Comparison of ENCODE assay signal across 36 cellular contexts in the genomic region with DNA sequence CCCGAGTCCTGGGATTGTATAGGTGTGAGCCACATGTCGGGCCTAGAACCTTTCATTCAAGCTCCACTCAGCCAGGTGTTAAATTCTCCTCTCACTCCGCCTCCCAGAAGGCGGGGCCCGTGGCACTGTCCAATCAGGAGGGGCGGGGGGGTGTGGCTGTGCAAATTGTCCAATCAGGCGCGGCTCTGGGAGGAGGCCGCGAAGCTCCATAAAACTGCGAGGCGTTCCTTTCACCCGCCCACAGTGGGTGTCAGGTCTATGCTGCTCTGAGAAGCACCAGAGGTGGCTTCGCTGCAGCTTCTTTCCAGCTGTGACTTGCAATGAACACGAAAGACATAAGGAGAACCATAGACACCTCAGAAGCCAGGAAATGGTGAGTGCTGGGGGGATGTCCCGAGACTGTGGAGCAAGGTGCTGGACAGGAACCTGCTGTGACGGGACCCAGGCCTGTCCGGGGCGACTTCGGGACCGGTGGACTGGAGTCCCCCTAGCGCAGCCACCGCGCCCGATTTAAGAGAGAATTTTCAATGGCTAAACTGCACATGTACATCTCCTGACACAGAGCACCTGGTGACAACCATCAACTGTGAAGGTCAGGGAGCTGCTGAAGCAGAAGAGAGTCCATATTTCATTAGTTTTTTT. TPM values are rescaled to one million over a fixed set of nuclear protein-coding genes. Genes with fewer than 3 reads are reported as not detected.
A peak's percentile ranks its signal among the peaks of the same experiment; 100 is the strongest.
DNase-seq lines count a peak whose midpoint lies in the region; ATAC-seq, FAIRE-seq and TF ChIP-seq lines count a peak whose summit lies in the region.
"Had no signal": no experiment of that assay in that cellular context is flagged by ENCODE, and none has a peak within 500 bp of the region (broad histone marks: within the 10 kb centered on the region; RNA-seq: fewer than 3 reads in every experiment).

No MANE protein-coding gene starts in this region.

- peaks cover 14% of the 10 kb centered on the region for H3K36me3 Mint-ChIP-seq in activated CD4-positive, alpha-beta T cell treated with anti-CD3 and anti-CD28 coated beads, Interleukin-2, amount 10 ng/mL, durations not matched to agents 7 days and 5 days (ENCODE audit: low read depth)
- H3K36me3 Mint-ChIP-seq in WTC11: peaks cover 2% of the 10 kb centered on the region; the same call in 1 of the 2 replicates

- H3K27me3 ChIP-seq in testis: no peaks in the 10 kb centered on the region
- H3K27me3 ChIP-seq in small intestine (ENCODE audit: control insufficient read depth in 2 of 2, insufficient read depth in 2 of 2, low read length in 2 of 2): no peaks in the 10 kb centered on the region
- H3K27me3 ChIP-seq: adrenal gland, body of pancreas, esophagus muscularis mucosa, right atrium auricular region, tibial nerve had no signal

- H3K27ac Mint-ChIP-seq in activated CD4-positive, alpha-beta T cell treated with anti-CD3 and anti-CD28 coated beads, Interleukin-2, amount 10 ng/mL, durations not matched to agents 7 days and 5 days: no peak overlapping the region
- no peak overlapping the region for H3K27ac Mint-ChIP-seq in WTC11
- H3K27ac Mint-ChIP-seq: CD4-positive, alpha-beta memory T cell; dendritic cell treated with granulocyte-macrophage colony-stimulating factor and Interleukin-4, amounts not matched to agents 40 ng/mL and 50 ng/mL, for 4 days had no signal

- TF ChIP-seq CTCF in WTC11 (IDR thresholded peaks at IDR 0.05) (no peak), testis (IDR thresholded peaks at IDR 0.05) (no peak)

- H3K36me3 ChIP-seq in testis (ENCODE audit: low read depth, missing control alignments) (no peaks in the 10 kb centered on the region), small intestine (ENCODE audit: control insufficient read depth in 2 of 2, insufficient read depth in 2 of 2, low read length in 2 of 2) (no peaks in the 10 kb centered on the region)
- H3K36me3 ChIP-seq: adrenal gland, right atrium auricular region, tibial nerve had no signal

- 64 to 70% methylated on average over 25 of the region's 25 CpGs for WGBS in testis, 2 donors
- WGBS in small intestine, 3 donors: 94 to 96% (median 95%) methylated on average over 25 of the region's 25 CpGs

- H3K4me3 ChIP-seq in testis (no peak overlapping the region), small intestine (ENCODE audit: low read depth in 1 of 2, low read length in 2 of 2) (no peak overlapping the region)
- H3K4me3 ChIP-seq: adrenal gland, body of pancreas, esophagus muscularis mucosa, right atrium auricular region, tibial nerve had no signal

- H3K4me1 Mint-ChIP-seq in activated CD4-positive, alpha-beta T cell treated with anti-CD3 and anti-CD28 coated beads, Interleukin-2, amount 10 ng/mL, durations not matched to agents 7 days and 5 days: peaks cover 38% of the 10 kb centered on the region
- peaks cover 18% of the 10 kb centered on the region for H3K4me1 Mint-ChIP-seq in WTC11

- no peak for ATAC-seq in WTC11
- ATAC-seq: body of pancreas, left ventricle myocardium superior, PC-3 had no signal

- POLR2A ChIA-PET in activated CD4-positive, alpha-beta T cell treated with anti-CD3 and anti-CD28 coated beads, Interleukin-2, amount 10 ng/mL, durations not matched to agents 7 days and 5 days (lab: Charles Lee): no interaction called here
- POLR2A ChIA-PET in WTC11 (lab: Charles Lee): no interaction called here

- H3K9me3 ChIP-seq in testis: no peaks in the 10 kb centered on the region
- no peaks in the 10 kb centered on the region for H3K9me3 ChIP-seq in small intestine (ENCODE audit: control insufficient read depth, low read depth)
- H3K9me3 ChIP-seq: adrenal gland, body of pancreas, esophagus muscularis mucosa, right atrium auricular region, tibial nerve had no signal

- H3K4me1 ChIP-seq in testis (peaks cover 25% of the 10 kb centered on the region), small intestine (ENCODE audit: control insufficient read depth in 2 of 2, insufficient read depth in 1 of 2, low read depth in 1 of 2, low read length in 1 of 2) (peaks cover 4 to 5% of the 10 kb centered on the region in 2 donors)

- FAIRE-seq in small intestine (lab: Jason Lieb, UNC): no peak
- FAIRE-seq: D721Med, endometrium, GM19239, H54, keratinocyte had no signal

- H3K27ac ChIP-seq in testis (no peak overlapping the region), small intestine (ENCODE audit: low read depth in 1 of 2, low read length in 1 of 2) (no peak overlapping the region)
- H3K27ac ChIP-seq: adrenal gland, body of pancreas, esophagus muscularis mucosa, right atrium auricular region, tibial nerve, VCaP had no signal

- intact Hi-C loops in testis (cut with DNase I; ENCODE audit: low total_unique reads): no loop called here

- CTCF ChIA-PET in activated CD4-positive, alpha-beta T cell treated with anti-CD3 and anti-CD28 coated beads, Interleukin-2, amount 10 ng/mL, durations not matched to agents 7 days and 5 days (lab: Charles Lee): interaction anchor here (0.6 to 1.4 kb wide), 6 partner anchors 20 to 509 kb away, joined by 3 to 4 read pairs (median 3); a partner anchor contains a TSS
- CTCF ChIA-PET in WTC11 (lab: Charles Lee): interaction anchor here (1.4 to 1.5 kb wide), 2 partner anchors 171 to 236 kb away, joined by 4 to 5 read pairs; no protein-coding TSS in a partner anchor

- no peaks in the 10 kb centered on the region for H3K27me3 Mint-ChIP-seq in activated CD4-positive, alpha-beta T cell treated with anti-CD3 and anti-CD28 coated beads, Interleukin-2, amount 10 ng/mL, durations not matched to agents 7 days and 5 days
- peaks cover 5% of the 10 kb centered on the region for H3K27me3 Mint-ChIP-seq in WTC11 (ENCODE audit: low read depth)

- no peak for TF ChIP-seq POLR2A in testis (IDR thresholded peaks at IDR 0.05)

- no peaks in the 10 kb centered on the region for H3K9me3 Mint-ChIP-seq in activated CD4-positive, alpha-beta T cell treated with anti-CD3 and anti-CD28 coated beads, Interleukin-2, amount 10 ng/mL, durations not matched to agents 7 days and 5 days
- H3K9me3 Mint-ChIP-seq in WTC11: no peaks in the 10 kb centered on the region
- H3K9me3 Mint-ChIP-seq: CD4-positive, alpha-beta memory T cell; dendritic cell treated with granulocyte-macrophage colony-stimulating factor and Interleukin-4, amounts not matched to agents 40 ng/mL and 50 ng/mL, for 4 days had no signal

- peak; percentile 50 for DNase-seq in activated CD4-positive, alpha-beta T cell treated with anti-CD3 and anti-CD28 coated beads for 48 hours
- DNase-seq in activated CD4-positive, alpha-beta T cell treated with anti-CD3 and anti-CD28 coated beads, Interleukin-2, amount 10 ng/mL, durations not matched to agents 7 days and 5 days: no peak
- DNase-seq in stimulated activated CD4-positive, alpha-beta T cell treated with anti-CD3 and anti-CD28 coated beads, Interleukin-1b, Interleukin-23, amount 100 ng/mL, for 48 hours: peak; percentile 23
- DNase-seq in stimulated activated CD4-positive, alpha-beta T cell treated with anti-CD3 and anti-CD28 coated beads, Interleukin-12 subunit alpha, Interleukin-12 subunit beta, amount 100 ng/mL, for 4 hours: no peak
- DNase-seq in WTC11 (ENCODE audit: low spot score) (peak; percentile 57), testis (peak; percentile 73), SKM-1 (lab: John Stamatoyannopoulos, UW; ENCODE audit: unreplicated experiment) (no peak), small intestine (no peak)
- DNase-seq: adrenal gland; AML-193; body of pancreas; foreskin fibroblast; head of caudate nucleus; KBM-7; left ventricle myocardium superior; mesendoderm; NCI-H1417; NCI-H2029; NCI-H524; NK-92 treated with Interleukin-12 subunit alpha and Interleukin-12 subunit beta, amount 100 ng/mL, for 24 hours; PC-3; SHP77; stimulated activated CD4-positive, alpha-beta T cell treated with anti-CD3 and anti-CD28 coated beads, Interleukin-2, amount 100 ng/mL, for 48 hours; SW 1271; T-helper 9 cell had no signal

- no peak overlapping the region for H3K4me3 Mint-ChIP-seq in activated CD4-positive, alpha-beta T cell treated with anti-CD3 and anti-CD28 coated beads, Interleukin-2, amount 10 ng/mL, durations not matched to agents 7 days and 5 days
- no peak overlapping the region for H3K4me3 Mint-ChIP-seq in WTC11
- H3K4me3 Mint-ChIP-seq: dendritic cell treated with granulocyte-macrophage colony-stimulating factor and Interleukin-4, amounts not matched to agents 40 ng/mL and 50 ng/mL, for 4 days had no signal

RNA-seq across cellular contexts. Expression of a gene that starts 3.0 kb away (rescaled TPM):
- total RNA-seq in activated CD4-positive, alpha-beta T cell treated with anti-CD3 and anti-CD28 coated beads, Interleukin-2, amount 10 ng/mL, durations not matched to agents 7 days and 5 days: 10 to 100 TPM; 14.5 to 17.4 TPM
- total RNA-seq in WTC11 (2021) (6.2 to 6.7 TPM (median 6.7 TPM) in 3 replicates), testis (10 to 100 TPM; 14.6 to 18.7 TPM)
- polyA plus RNA-seq in testis (ENCODE audit: insufficient read depth, low read depth, low replicate concordance) (7.9 TPM), small intestine (1 to 10 TPM; 2.7 to 3.3 (median 3.0) TPM)

RNA-seq across cellular contexts. Expression of a gene that starts 3.4 kb away (rescaled TPM):
- 1 to 10 TPM; 6.1 to 6.7 TPM for total RNA-seq in activated CD4-positive, alpha-beta T cell treated with anti-CD3 and anti-CD28 coated beads, Interleukin-2, amount 10 ng/mL, durations not matched to agents 7 days and 5 days
- total RNA-seq in WTC11 (2021): 23.9 to 26.0 TPM (median 24.5 TPM) in 3 replicates
- total RNA-seq in testis: 1 to 10 TPM; 6.5 to 8.2 TPM
- polyA plus RNA-seq in testis (ENCODE audit: insufficient read depth, low read depth, low replicate concordance): 1.4 TPM
- polyA plus RNA-seq in small intestine: 1 to 10 TPM in 1 of 3 donors, not detected in 2; 1.3 TPM

RNA-seq across cellular contexts. Expression of a gene that starts 19.7 kb away (rescaled TPM):
- total RNA-seq in activated CD4-positive, alpha-beta T cell treated with anti-CD3 and anti-CD28 coated beads, Interleukin-2, amount 10 ng/mL, durations not matched to agents 7 days and 5 days: 1 to 10 TPM; 3.7 to 4.2 TPM
- total RNA-seq in WTC11 (2021) (5.0 to 9.1 TPM (median 7.8 TPM) in 3 replicates), testis (1 to 10 TPM; 7.5 to 8.9 TPM)
- polyA plus RNA-seq in testis (ENCODE audit: insufficient read depth, low read depth, low replicate concordance) (10.9 TPM), small intestine (1 to 10 TPM; 2.4 to 4.2 (median 2.8) TPM)

Comparison
In these comparisons a context has a peak if more than half of its experiments do, and no peak if none do; other contexts are left out.
1. DNase-seq: peak in activated CD4-positive, alpha-beta T cell treated with anti-CD3 and anti-CD28 coated beads for 48 hours (single experiment), stimulated activated CD4-positive, alpha-beta T cell treated with anti-CD3 and anti-CD28 coated beads, Interleukin-1b, Interleukin-23, amount 100 ng/mL, for 48 hours (single experiment), WTC11 (single experiment) and testis (single experiment); none in activated CD4-positive, alpha-beta T cell treated with anti-CD3 and anti-CD28 coated beads, Interleukin-2, amount 10 ng/mL, durations not matched to agents 7 days and 5 days (single experiment), stimulated activated CD4-positive, alpha-beta T cell treated with anti-CD3 and anti-CD28 coated beads, Interleukin-12 subunit alpha, Interleukin-12 subunit beta, amount 100 ng/mL, for 4 hours (single experiment), SKM-1 (single experiment) and small intestine (single experiment).